Comparison of ENCODE assay signal across 8 cellular contexts in genomic region chr10:46282460-46283216, GRCh38. TPM values are rescaled to one million over a fixed set of nuclear protein-coding genes. Genes with fewer than 3 reads are reported as not detected.
DNase-seq lines count a peak whose midpoint lies in the region; ATAC-seq, FAIRE-seq and TF ChIP-seq lines count a peak whose summit lies in the region.

No MANE protein-coding gene starts in this region.

- no peaks in the 10 kb centered on the region for H3K36me3 ChIP-seq in CD8-positive, alpha-beta memory T cell (ENCODE audit: insufficient read depth, low read length)
- H3K36me3 ChIP-seq in SK-N-SH (replicated peaks in 1 of 2; ENCODE audit: control insufficient read depth in 1 of 2, insufficient read depth in 2 of 2, low read length in 1 of 2) = no peaks in the 10 kb centered on the region
- H3K36me3 ChIP-seq in adipocyte (ENCODE audit: control insufficient read depth, insufficient read depth, low read length, severe bottlenecking) = no peaks in the 10 kb centered on the region
- H3K36me3 ChIP-seq in pancreas = no peaks in the 10 kb centered on the region
- no peaks in the 10 kb centered on the region for H3K36me3 ChIP-seq in transverse colon

- peaks cover 11 to 25% (median 24%) of the 10 kb centered on the region in 3 donors for H3K4me1 Mint-ChIP-seq in CD8-positive, alpha-beta memory T cell

- intact Hi-C loops in cardiac septum (cut with DNase I) (no loop called here), pancreas (cut with DNase I) (loop anchor here in 1 of 3 donors (10.0 kb wide), 1 partner anchor 1102 kb away; the partner anchor contains the start of gene ZNF488), transverse colon (cut with DNase I; ENCODE audit: low total_unique reads) (loop anchor here (2.0 kb wide), 1 partner anchor 176 kb away; no protein-coding TSS in a partner anchor)

- H3K36me3 Mint-ChIP-seq in CD8-positive, alpha-beta memory T cell = no peaks in the 10 kb centered on the region

- in situ Hi-C loops in transverse colon (cut with MboI; ENCODE audit: low pct_ligation_motif_present in 1 of 4, low pct_unique_long_range_greater_than_20kb in 1 of 4, low sequenced_read_pairs in 3 of 4) = loop anchor here in 1 of 4 donors (25.0 kb wide), 1 partner anchor 1105 kb away; the partner anchor contains the start of gene ZNF488

- H3K9me3 Mint-ChIP-seq in CD8-positive, alpha-beta memory T cell = no peaks in the 10 kb centered on the region

- no peaks in the 10 kb centered on the region for H3K9me3 ChIP-seq in CD8-positive, alpha-beta memory T cell (ENCODE audit: low read length)
- H3K9me3 ChIP-seq in SK-N-SH = no peaks in the 10 kb centered on the region
- H3K9me3 ChIP-seq in adipocyte (ENCODE audit: control insufficient read depth, low read length) = no peaks in the 10 kb centered on the region
- H3K9me3 ChIP-seq in pancreas = no peaks in the 10 kb centered on the region
- no peaks in the 10 kb centered on the region for H3K9me3 ChIP-seq in transverse colon

- no peaks in the 10 kb centered on the region for H4K20me1 ChIP-seq in SK-N-SH (ENCODE audit: insufficient read depth)

- peak overlapping the region in 1 of 8 donors; percentile 32 for H3K27ac Mint-ChIP-seq in CD8-positive, alpha-beta memory T cell

- TF ChIP-seq RAD21 in SK-N-SH (IDR thresholded peaks at IDR 0.05; ENCODE audit: low read length) = no peak

- H3K79me2 ChIP-seq in SK-N-SH (ENCODE audit: insufficient read depth) = no peaks in the 10 kb centered on the region

- no peak for TF ChIP-seq POLR2A in transverse colon (IDR thresholded peaks at IDR 0.05)

- H3F3A ChIP-seq in SK-N-SH (replicated peaks; ENCODE audit: insufficient read depth) = peaks cover 14% of the 10 kb centered on the region

- H3K4me2 ChIP-seq in SK-N-SH = peak overlapping the region; percentile 81

- peak overlapping the region; percentile 59; the same call in 1 of the 2 replicates for H2AFZ ChIP-seq in SK-N-SH (ENCODE audit: low read depth)

- no peak for FAIRE-seq in pancreas (lab: Jason Lieb, UNC)

- no peak overlapping the region for H3K27ac ChIP-seq in CD8-positive, alpha-beta memory T cell (ENCODE audit: low read depth, low read length)
- no peak overlapping the region for H3K27ac ChIP-seq in SK-N-SH (ENCODE audit: low read depth in 2 of 2, low read length in 1 of 2)
- no peak overlapping the region for H3K27ac ChIP-seq in pancreas
- H3K27ac ChIP-seq in transverse colon = peak overlapping the region in 3 of 4 donors; percentile 33 to 55 (median 46)

- ATAC-seq in HG02763 (IDR thresholded peaks at IDR 0.05; ENCODE audit: unreplicated experiment) (peak; percentile 41), pancreas (peak; percentile 75 to 90 (median 87))

- peak overlapping the region; percentile 72 to 85 (median 82) for H3K4me3 Mint-ChIP-seq in CD8-positive, alpha-beta memory T cell

- H3K27me3 ChIP-seq in CD8-positive, alpha-beta memory T cell (ENCODE audit: insufficient read depth, low read length, poor library complexity, severe bottlenecking) = peaks cover 4% of the 10 kb centered on the region
- H3K27me3 ChIP-seq in SK-N-SH (ENCODE audit: insufficient read depth) (no peaks in the 10 kb centered on the region), adipocyte (replicated peaks; ENCODE audit: control insufficient read depth, insufficient read depth, low read length) (peaks cover 11% of the 10 kb centered on the region), pancreas (no peaks in the 10 kb centered on the region), transverse colon (no peaks in the 10 kb centered on the region)

- WGBS in SK-N-SH (ENCODE audit: low lambda C conversion rate) = 6% methylated on average over 30 of the region's 58 CpGs
- 1 to 3% methylated on average over 29 to 58 of the region's 58 CpGs for WGBS in pancreas, 2 donors
- WGBS in transverse colon (ENCODE audit: low coverage in 1 of 2), 2 donors = 14% methylated on average over 29 of the region's 58 CpGs; no CpG with 5 or more reads in 1 of the 2 donors

- no peak for TF ChIP-seq EP300 in SK-N-SH (IDR thresholded peaks at IDR 0.05; ENCODE audit: borderline replicate concordance in 1 of 2, low read depth in 1 of 2, low read length in 1 of 2)
- no peak for TF ChIP-seq EP300 in transverse colon (IDR thresholded peaks at IDR 0.05; ENCODE audit: low read depth)

- H3K27me3 Mint-ChIP-seq in CD8-positive, alpha-beta memory T cell = peaks cover 0 to 1% of the 10 kb centered on the region in 2 donors

- CTCF ChIA-PET in CD8-positive, alpha-beta memory T cell (lab: Charles Lee) = interaction anchor here (1.1 to 1.2 kb wide), 2 partner anchors 10 to 14 kb away, joined by 3 to 5 read pairs; no protein-coding TSS in a partner anchor
- CTCF ChIA-PET in SK-N-SH (lab: Yijun Ruan, JAX) = interaction anchor here (1.0 to 1.7 kb wide), 3 partner anchors 53 to 176 kb away, joined by 3 to 7 read pairs (median 6); no protein-coding TSS in a partner anchor

- H3K4me3 ChIP-seq in CD8-positive, alpha-beta memory T cell (ENCODE audit: low read length) = peak overlapping the region; percentile 47
- H3K4me3 ChIP-seq in SK-N-SH (ENCODE audit: low read depth in 2 of 2, low read length in 1 of 2) (peak overlapping the region; percentile 32 to 62; a peak in 3 of 4 replicates), adipocyte (ENCODE audit: low read length) (peak overlapping the region; percentile 70), pancreas (peak overlapping the region; percentile 5 to 64 (median 28)), transverse colon (peak overlapping the region; percentile 35 to 56 (median 50))

- POLR2A ChIA-PET in CD8-positive, alpha-beta memory T cell (lab: Charles Lee) = interaction anchor here (0.6 to 2.4 kb wide), 3 partner anchors 13 to 176 kb away, joined by 3 to 12 read pairs (median 4); no protein-coding TSS in a partner anchor
- POLR2A ChIA-PET in SK-N-SH (lab: Yijun Ruan, JAX) = interaction anchor here (1.0 kb wide), 1 partner anchor 176 kb away, joined by 8 read pairs; no protein-coding TSS in a partner anchor

- H3K9me2 ChIP-seq in SK-N-SH = no peaks in the 10 kb centered on the region

- peak; percentile 47 to 77 (median 66) for DNase-seq in CD8-positive, alpha-beta memory T cell
- DNase-seq in SK-N-SH (peak; percentile 91), adipocyte (ENCODE audit: low read depth) (peak; percentile 92), cardiac septum (ENCODE audit: low spot score) (peak; percentile 89), pancreas (peak; percentile 54 to 90 (median 82)), transverse colon (peak; percentile 81), DMS114 treated with DMSO at 0.1 percent for 48 hours (lab: John Stamatoyannopoulos, UW; ENCODE audit: unreplicated experiment) (no peak)

- peaks cover 16% of the 10 kb centered on the region for H3K4me1 ChIP-seq in CD8-positive, alpha-beta memory T cell (ENCODE audit: insufficient read depth, low read length)
- H3K4me1 ChIP-seq in SK-N-SH (ENCODE audit: control insufficient read depth in 1 of 2, insufficient read depth in 2 of 2, low read depth in 1 of 2, low read length in 1 of 2) = peaks cover 0 to 2% of the 10 kb centered on the region in 2 experiments; a peak in 1 of 4 replicates
- peaks cover 4% of the 10 kb centered on the region for H3K4me1 ChIP-seq in adipocyte (ENCODE audit: control insufficient read depth, insufficient read depth, low read length)
- no peaks in the 10 kb centered on the region for H3K4me1 ChIP-seq in pancreas
- peaks cover 15 to 27% (median 25%) of the 10 kb centered on the region in 4 donors for H3K4me1 ChIP-seq in transverse colon

- TF ChIP-seq CTCF in SK-N-SH (IDR thresholded peaks at IDR 0.05) (no peak), pancreas (IDR thresholded peaks at IDR 0.05) (no peak), transverse colon (IDR thresholded peaks at IDR 0.05) (peak in 1 of 5 experiments; percentile 27)

- H3K9ac ChIP-seq in SK-N-SH (peak overlapping the region; percentile 43; the same call in 1 of the 2 replicates), adipocyte (ENCODE audit: low read length) (peak overlapping the region; percentile 49)

TF ChIP-seq in SK-N-SH, 30 proteins besides CTCF, POLR2A, EP300 and RAD21:
- TF ChIP-seq GABPA (IDR thresholded peaks at IDR 0.05; ENCODE audit: low read depth) = no peak
- no peak for TF ChIP-seq CHD2 (IDR thresholded peaks at IDR 0.05; ENCODE audit: low read length, partially characterized antibody)
- no peak for TF ChIP-seq SIN3A (IDR thresholded peaks at IDR 0.05; ENCODE audit: borderline replicate concordance, low read depth, low read length)

RNA-seq across cellular contexts. Expression of gene ANTXRL, which starts 4.2 kb away (rescaled TPM):
- not detected for total RNA-seq in CD8-positive, alpha-beta memory T cell
- not detected for polyA plus RNA-seq in CD8-positive, alpha-beta memory T cell
- polyA plus RNA-seq in SK-N-SH (2012; rRNA removed) (not detected in 2 replicates), pancreas (under 1 TPM in 1 of 2 donors, not detected in 1; 0.15 TPM)
- not detected in 2 replicates for polyA plus RNA-seq in SK-N-SH (2012; cell fraction: cytosol; rRNA removed)
- polyA plus RNA-seq in SK-N-SH (2012; cell fraction: nucleus; rRNA removed) = 0.02 TPM in 1 of 2 replicates, not detected in the other
- total RNA-seq in cardiac septum (not detected), pancreas (not detected), transverse colon (not detected)

Comparison
In these comparisons a context has a peak if more than half of its experiments do, and no peak if none do; other contexts are left out.
1. H3K27ac ChIP-seq: peak in transverse colon (3 of 4); none in CD8-positive, alpha-beta memory T cell (single experiment), SK-N-SH (0 of 2) and pancreas (0 of 4).
2. Peak in every context shown above with its lines, with median percentiles within 50 percentile points of each other: H3K4me3 ChIP-seq.